8 cellular contexts compared by ENCODE assay signal in genomic region chr12:93376436-93377251, GRCh38.
DNase-seq lines count a peak whose midpoint lies in the region; ATAC-seq and TF ChIP-seq lines count a peak whose summit lies in the region.

No MANE protein-coding gene starts in this region.

- H3K4me1 Mint-ChIP-seq in T-helper 1 cell treated with Interleukin-12 subunit alpha and Interleukin-12 subunit beta and Interleukin-4 antibody, amounts not matched to agents 30 μg/mL and 1 μg/mL, for 36 hours (ENCODE audit: low read depth), result peaks cover 27% of the 10 kb centered on the region
- peaks cover 41% of the 10 kb centered on the region for H3K4me1 Mint-ChIP-seq in nephron

- no peaks in the 10 kb centered on the region for H3K9me3 Mint-ChIP-seq in T-helper 1 cell treated with Interleukin-12 subunit alpha and Interleukin-12 subunit beta and Interleukin-4 antibody, amounts not matched to agents 30 μg/mL and 1 μg/mL, for 36 hours
- H3K9me3 Mint-ChIP-seq in nephron, result no peaks in the 10 kb centered on the region

- H3K27ac Mint-ChIP-seq in T-helper 1 cell treated with Interleukin-12 subunit alpha and Interleukin-12 subunit beta and Interleukin-4 antibody, amounts not matched to agents 30 μg/mL and 1 μg/mL, for 36 hours, result peak overlapping the region; percentile 33
- H3K27ac Mint-ChIP-seq in nephron, result peak overlapping the region; percentile 69 to 83 (median 72)

- no peak overlapping the region for H3K4me3 Mint-ChIP-seq in T-helper 1 cell treated with Interleukin-12 subunit alpha and Interleukin-12 subunit beta and Interleukin-4 antibody, amounts not matched to agents 30 μg/mL and 1 μg/mL, for 36 hours
- H3K4me3 Mint-ChIP-seq in nephron, result peak overlapping the region; percentile 82 to 90 (median 88)

- H3K27me3 Mint-ChIP-seq in T-helper 1 cell treated with Interleukin-12 subunit alpha and Interleukin-12 subunit beta and Interleukin-4 antibody, amounts not matched to agents 30 μg/mL and 1 μg/mL, for 36 hours (ENCODE audit: low read depth), result no peaks in the 10 kb centered on the region
- no peaks in the 10 kb centered on the region for H3K27me3 Mint-ChIP-seq in nephron (ENCODE audit: low read depth)

- no peak for TF ChIP-seq CTCF in nephron (IDR thresholded peaks at IDR 0.05; ENCODE audit: unreplicated experiment in 3 of 3)

- peak; percentile 5; the same call in 1 of the 3 replicates for ATAC-seq in SK-N-SH treated with all-trans-retinoic acid at 6 μM for 48 hours
- no peak for ATAC-seq in GM21381 (IDR thresholded peaks at IDR 0.05; ENCODE audit: unreplicated experiment)
- no peak for ATAC-seq in HG02642 (IDR thresholded peaks at IDR 0.05; ENCODE audit: poor library complexity, unreplicated experiment)

- DNase-seq in T-helper 1 cell (no peak), fibroblast of peridontal ligament (ENCODE audit: extremely low read depth) (peak; percentile 71)
- DNase-seq in central memory CD4-positive, alpha-beta T cell, result no peak

- peaks cover 5% of the 10 kb centered on the region for H3K36me3 Mint-ChIP-seq in T-helper 1 cell treated with Interleukin-12 subunit alpha and Interleukin-12 subunit beta and Interleukin-4 antibody, amounts not matched to agents 30 μg/mL and 1 μg/mL, for 36 hours (ENCODE audit: low read depth)
- peaks cover 5% of the 10 kb centered on the region for H3K36me3 Mint-ChIP-seq in nephron (ENCODE audit: low read depth)

TF ChIP-seq in SK-N-SH treated with all-trans-retinoic acid at 6 μM for 48 hours, 23 proteins besides CTCF, POLR2A, EP300 and RAD21:
- TF ChIP-seq TOX (CRISPR knock-in tag; IDR thresholded peaks at IDR 0.05; ENCODE audit: borderline replicate concordance) (no peak), ARNTL (CRISPR knock-in tag; IDR thresholded peaks at IDR 0.05; ENCODE audit: borderline replicate concordance, low read depth) (no peak), CSRNP3 (CRISPR knock-in tag; IDR thresholded peaks at IDR 0.05) (no peak), PATZ1 (CRISPR knock-in tag; IDR thresholded peaks at IDR 0.05; ENCODE audit: borderline replicate concordance) (no peak), CREB5 (CRISPR knock-in tag; IDR thresholded peaks at IDR 0.05; ENCODE audit: low read depth) (no peak), BACH2 (CRISPR knock-in tag; IDR thresholded peaks at IDR 0.05; ENCODE audit: borderline replicate concordance) (no peak), ZNF70 (CRISPR knock-in tag; IDR thresholded peaks at IDR 0.05) (no peak), TSHZ2 (CRISPR knock-in tag; IDR thresholded peaks at IDR 0.05) (no peak), ISL1 (CRISPR knock-in tag; IDR thresholded peaks at IDR 0.05) (no peak), OSR1 (CRISPR knock-in tag; IDR thresholded peaks at IDR 0.05) (no peak), TCF4 (CRISPR knock-in tag; IDR thresholded peaks at IDR 0.05; ENCODE audit: borderline replicate concordance) (no peak), ESRRG (CRISPR knock-in tag; IDR thresholded peaks at IDR 0.05) (no peak), POU6F1 (CRISPR knock-in tag; IDR thresholded peaks at IDR 0.05; ENCODE audit: borderline replicate concordance, low read depth) (no peak), PPARA (CRISPR knock-in tag; IDR thresholded peaks at IDR 0.05; ENCODE audit: borderline replicate concordance) (no peak)
